In the genomic region with DNA sequence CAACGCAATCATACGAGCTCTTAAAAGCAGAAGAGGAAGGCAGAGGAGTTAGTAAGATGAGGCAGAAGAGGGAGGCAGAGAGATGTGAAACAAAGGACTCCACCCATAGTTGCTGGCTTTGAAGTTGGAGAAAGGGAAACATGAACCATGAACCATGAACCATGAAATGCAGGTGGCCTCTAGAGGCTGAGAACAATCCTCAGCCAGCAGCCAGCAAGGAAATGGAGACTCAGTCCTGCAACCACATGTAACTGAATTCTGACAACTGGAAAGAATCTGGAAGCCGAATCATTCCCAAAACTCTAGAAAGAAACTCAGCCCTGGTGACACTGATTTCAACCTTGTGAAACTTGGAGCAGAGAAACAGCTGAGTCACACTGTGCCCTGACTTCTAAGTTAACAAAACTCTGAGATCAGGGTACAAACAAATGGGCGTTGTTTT, we compare ENCODE assay signal across 9 cellular contexts. TPM values are rescaled to one million over a fixed set of nuclear protein-coding genes. Genes with fewer than 3 reads are reported as not detected.
DNase-seq lines count a peak whose midpoint lies in the region; ATAC-seq and TF ChIP-seq lines count a peak whose summit lies in the region.
"Had no signal": no experiment of that assay in that cellular context is flagged by ENCODE, and none has a peak within 500 bp of the region (broad histone marks: within the 10 kb centered on the region; RNA-seq: fewer than 3 reads in every experiment).

No MANE protein-coding gene starts in this region.

- intact Hi-C loops in activated CD4-positive, alpha-beta T cell treated with anti-CD3 and anti-CD28 coated beads, Interleukin-2, amount 10 ng/mL, durations not matched to agents 24 days and 14 days (cut with micrococcal nuclease), result loop anchor here (1.0 to 5.0 kb wide), 2 partner anchors 9 to 44 kb away; no protein-coding TSS in a partner anchor
- intact Hi-C loops in mucosa of descending colon (cut with DNase I, micrococcal nuclease), result no loop called here
- intact Hi-C loops in CD14-positive monocyte (cut with micrococcal nuclease), result no loop called here

- no peak overlapping the region for H3K4me3 ChIP-seq in Jurkat, Clone E6-1 (ENCODE audit: low read length)
- no peak overlapping the region for H3K4me3 ChIP-seq in mucosa of descending colon

- no peak overlapping the region for H3K27ac Mint-ChIP-seq in activated CD4-positive, alpha-beta T cell treated with anti-CD3 and anti-CD28 coated beads, Interleukin-2, amount 10 ng/mL, durations not matched to agents 24 days and 14 days
- no peak overlapping the region for H3K27ac Mint-ChIP-seq in CD14-positive monocyte
- H3K27ac Mint-ChIP-seq: dendritic cell treated with granulocyte-macrophage colony-stimulating factor and Interleukin-4, amounts not matched to agents 40 ng/mL and 50 ng/mL, for 4 days had no signal

- H3K36me3 Mint-ChIP-seq in activated CD4-positive, alpha-beta T cell treated with anti-CD3 and anti-CD28 coated beads, Interleukin-2, amount 10 ng/mL, durations not matched to agents 24 days and 14 days (ENCODE audit: low read depth), result peaks cover 13% of the 10 kb centered on the region
- no peaks in the 10 kb centered on the region for H3K36me3 Mint-ChIP-seq in CD14-positive monocyte

- H3K4me1 Mint-ChIP-seq in activated CD4-positive, alpha-beta T cell treated with anti-CD3 and anti-CD28 coated beads, Interleukin-2, amount 10 ng/mL, durations not matched to agents 24 days and 14 days, result peaks cover 42% of the 10 kb centered on the region
- H3K4me1 Mint-ChIP-seq in CD14-positive monocyte, result peaks cover 23% of the 10 kb centered on the region

- no peaks in the 10 kb centered on the region for H3K9me3 Mint-ChIP-seq in activated CD4-positive, alpha-beta T cell treated with anti-CD3 and anti-CD28 coated beads, Interleukin-2, amount 10 ng/mL, durations not matched to agents 24 days and 14 days
- H3K9me3 Mint-ChIP-seq in CD14-positive monocyte, result no peaks in the 10 kb centered on the region
- H3K9me3 Mint-ChIP-seq: dendritic cell treated with granulocyte-macrophage colony-stimulating factor and Interleukin-4, amounts not matched to agents 40 ng/mL and 50 ng/mL, for 4 days had no signal

- no peaks in the 10 kb centered on the region for H3K9me3 ChIP-seq in mucosa of descending colon

- H3K36me3 ChIP-seq in mucosa of descending colon (ENCODE audit: low read depth), result no peaks in the 10 kb centered on the region

- H3K4me1 ChIP-seq in mucosa of descending colon (ENCODE audit: low read depth), result peaks cover 15% of the 10 kb centered on the region

- H3K4me3 Mint-ChIP-seq in activated CD4-positive, alpha-beta T cell treated with anti-CD3 and anti-CD28 coated beads, Interleukin-2, amount 10 ng/mL, durations not matched to agents 24 days and 14 days, result no peak overlapping the region
- no peak overlapping the region for H3K4me3 Mint-ChIP-seq in CD14-positive monocyte
- H3K4me3 Mint-ChIP-seq: dendritic cell treated with granulocyte-macrophage colony-stimulating factor and Interleukin-4, amounts not matched to agents 40 ng/mL and 50 ng/mL, for 4 days had no signal

- DNase-seq in activated CD4-positive, alpha-beta T cell treated with anti-CD3 and anti-CD28 coated beads, Interleukin-2, amount 10 ng/mL, durations not matched to agents 24 days and 14 days, result peak; percentile 80
- DNase-seq in activated CD4-positive, alpha-beta T cell treated with anti-CD3 and anti-CD28 coated beads for 1 hour, result no peak
- peak; percentile 89 for DNase-seq in Jurkat, Clone E6-1 (ENCODE audit: low read depth, low spot score)
- DNase-seq in amniotic stem cell (lab: John Stamatoyannopoulos, UW) (peak; percentile 45), mucosa of descending colon (peak in 1 of 3 donors; percentile 69), CD14-positive monocyte (ENCODE audit: low spot score) (no peak), 8988T (no peak)

- TF ChIP-seq CTCF in mucosa of descending colon (IDR thresholded peaks at IDR 0.05) (no peak), CD14-positive monocyte (IDR thresholded peaks at IDR 0.05) (no peak)

- no peaks in the 10 kb centered on the region for H3K27me3 Mint-ChIP-seq in activated CD4-positive, alpha-beta T cell treated with anti-CD3 and anti-CD28 coated beads, Interleukin-2, amount 10 ng/mL, durations not matched to agents 24 days and 14 days
- peaks cover 0 to 2% (median 2%) of the 10 kb centered on the region in 3 donors for H3K27me3 Mint-ChIP-seq in CD14-positive monocyte (ENCODE audit: low read depth in 3 of 3)
- H3K27me3 Mint-ChIP-seq: dendritic cell treated with granulocyte-macrophage colony-stimulating factor and Interleukin-4, amounts not matched to agents 40 ng/mL and 50 ng/mL, for 4 days had no signal

- ATAC-seq in GM21529 (IDR thresholded peaks at IDR 0.05; ENCODE audit: unreplicated experiment) (peak; percentile 76), mucosa of descending colon (peak; percentile 97)

RNA-seq across cellular contexts. Expression of gene DIPK1A, which starts 10.1 kb away (rescaled TPM):
- total RNA-seq in activated CD4-positive, alpha-beta T cell treated with anti-CD3 and anti-CD28 coated beads, Interleukin-2, amount 10 ng/mL, durations not matched to agents 24 days and 14 days, result 18.8 and 19.7 TPM in 2 replicates
- 17.1 TPM for polyA plus RNA-seq in Jurkat, Clone E6-1 (2012; ENCODE audit: insufficient read depth, insufficient read length)
- total RNA-seq in mucosa of descending colon, result 10 to 100 TPM in 2 of 3 donors, 1 to 10 TPM in 1; 7.6 to 20.4 (median 12.8) TPM
- 1 to 10 TPM in 1 of 2 donors, under 1 TPM in 1; 0.83 to 1.4 TPM for polyA plus RNA-seq in CD14-positive monocyte

Comparison
In these comparisons a context has a peak if more than half of its experiments do, and no peak if none do; other contexts are left out.
1. DNase-seq: peak in activated CD4-positive, alpha-beta T cell treated with anti-CD3 and anti-CD28 coated beads, Interleukin-2, amount 10 ng/mL, durations not matched to agents 24 days and 14 days (single experiment), Jurkat, Clone E6-1 (single experiment) and amniotic stem cell (single experiment); none in activated CD4-positive, alpha-beta T cell treated with anti-CD3 and anti-CD28 coated beads for 1 hour (single experiment), CD14-positive monocyte (single experiment) and 8988T (single experiment).